ENCODE assay signal across 29 cellular contexts in the genomic region with DNA sequence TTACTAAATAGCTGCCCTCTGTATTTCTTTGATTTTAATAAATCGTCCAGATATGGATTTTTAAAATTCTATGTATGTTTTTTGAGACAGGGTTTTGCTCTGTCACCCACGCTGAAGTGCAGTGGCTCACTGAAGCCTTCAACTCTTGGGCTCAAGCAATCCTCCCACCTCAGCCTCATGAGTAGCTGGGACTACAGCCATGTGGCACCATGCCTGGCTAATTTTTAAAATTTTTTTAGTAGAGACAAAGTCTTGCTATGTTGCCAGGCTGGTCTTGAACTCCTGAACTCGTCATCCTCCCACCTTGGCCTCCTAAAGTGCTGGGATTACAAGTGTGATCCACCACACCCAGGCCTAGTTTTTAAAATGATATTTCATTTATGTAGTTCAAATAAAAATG. TPM values are rescaled to one million over a fixed set of nuclear protein-coding genes. Genes with fewer than 3 reads are reported as not detected.
DNase-seq lines count a peak whose midpoint lies in the region; ATAC-seq and TF ChIP-seq lines count a peak whose summit lies in the region.
"Had no signal": no experiment of that assay in that cellular context is flagged by ENCODE, and none has a peak within 500 bp of the region (broad histone marks: within the 10 kb centered on the region; RNA-seq: fewer than 3 reads in every experiment).

No MANE protein-coding gene starts in this region.

- TF ChIP-seq CTCF in lower lobe of right lung (IDR thresholded peaks at IDR 0.05) (no peak), upper lobe of right lung (IDR thresholded peaks at IDR 0.05) (no peak)

- ATAC-seq in lower lobe of right lung (no peak), upper lobe of right lung (no peak), HG03469 (IDR thresholded peaks at IDR 0.05; ENCODE audit: unreplicated experiment) (no peak)
- no peak for ATAC-seq in stimulated activated memory B cell treated with anti-CD40 and anti-IgM and Interleukin-4, amounts not matched to agents 10 μg/mL and 1 μg/mL and 100 μg/mL, for 72 hours
- ATAC-seq: activated CD4-positive, CD25-positive, alpha-beta regulatory T cell treated with anti-CD3 and anti-CD28 coated beads, Interleukin-2, amount 50 U/mL, for 24 hours; HepG2; T-cell had no signal

- H3K9me3 ChIP-seq in GM23248 (ENCODE audit: low read depth) (no peaks in the 10 kb centered on the region), lower lobe of right lung (no peaks in the 10 kb centered on the region), skeletal muscle satellite cell (replicated peaks; ENCODE audit: low read length) (no peaks in the 10 kb centered on the region), upper lobe of right lung (no peaks in the 10 kb centered on the region)
- H3K9me3 ChIP-seq: BE2C, psoas muscle, SJSA1, upper lobe of left lung had no signal

- peak overlapping the region; percentile 24 for H3K4me2 ChIP-seq in GM23248 (ENCODE audit: unreplicated experiment)
- H3K4me2 ChIP-seq in skeletal muscle satellite cell (ENCODE audit: low read length), result peak overlapping the region; percentile 27

- H3K27me3 ChIP-seq in GM23248 (replicated peaks; ENCODE audit: insufficient read depth) (no peaks in the 10 kb centered on the region), lower lobe of right lung (ENCODE audit: low read depth) (no peaks in the 10 kb centered on the region), skeletal muscle satellite cell (ENCODE audit: control insufficient read depth, insufficient read depth, low read length) (peaks cover 5% of the 10 kb centered on the region), upper lobe of right lung (no peaks in the 10 kb centered on the region)
- H3K27me3 ChIP-seq: BE2C, SJSA1, upper lobe of left lung had no signal

- H3F3A ChIP-seq in GM23248 (ENCODE audit: insufficient read depth), result peaks cover 6% of the 10 kb centered on the region; the same call in 1 of the 2 replicates

- H3K79me2 ChIP-seq in GM23248 (ENCODE audit: insufficient read depth), result no peaks in the 10 kb centered on the region

- DNase-seq in GM23248, result peak; percentile 42
- DNase-seq in amniotic epithelial cell (ENCODE audit: low read depth), result peak; percentile 56
- no peak for DNase-seq in lower lobe of right lung
- no peak for DNase-seq in erythroblast (lab: John Stamatoyannopoulos, UW)
- no peak for DNase-seq in upper lobe of right lung
- DNase-seq: ACHN; activated CD4-positive, alpha-beta memory T cell treated with anti-CD3 and anti-CD28 coated beads for 36 hours; activated CD8-positive, alpha-beta memory T cell treated with anti-CD3 and anti-CD28 coated beads, Interleukin-2, amount 50 U/mL, for 4 hours; activated naive CD4-positive, alpha-beta T cell treated with anti-CD3 and anti-CD28 coated beads, Interleukin-2, amount 10 ng/mL, durations not matched to agents 7 days and 5 days; central memory CD4-positive, alpha-beta T cell; GDM1; glutamatergic neuron; H7; Karpas-422; kidney glomerular epithelial cell; MV-4-11; NCI-H510A treated with DMSO at 0.1 percent for 48 hours; T-cell had no signal

- H3K9me3 Mint-ChIP-seq in stimulated activated memory B cell treated with anti-CD40 and anti-IgM and Interleukin-4, amounts not matched to agents 10 μg/mL and 1 μg/mL and 100 μg/mL, for 72 hours, result no peaks in the 10 kb centered on the region
- H3K9me3 Mint-ChIP-seq: activated CD4-positive, alpha-beta memory T cell treated with anti-CD3 and anti-CD28 coated beads for 36 hours; activated naive CD4-positive, alpha-beta T cell treated with anti-CD3 and anti-CD28 coated beads, Interleukin-2, amount 10 ng/mL, durations not matched to agents 7 days and 5 days; stimulated activated naive CD8-positive, alpha-beta T cell treated with anti-CD3 and anti-CD28 coated beads, Interleukin-15, Interleukin-2, amounts not matched to agents 100 ng/mL and 50 ng/mL, for 24 hours; T-cell had no signal

- H3K36me3 Mint-ChIP-seq in stimulated activated memory B cell treated with anti-CD40 and anti-IgM and Interleukin-4, amounts not matched to agents 10 μg/mL and 1 μg/mL and 100 μg/mL, for 72 hours, result no peaks in the 10 kb centered on the region
- H3K36me3 Mint-ChIP-seq: activated CD4-positive, alpha-beta memory T cell treated with anti-CD3 and anti-CD28 coated beads for 36 hours had no signal

- no peak overlapping the region for H3K27ac Mint-ChIP-seq in stimulated activated memory B cell treated with anti-CD40 and anti-IgM and Interleukin-4, amounts not matched to agents 10 μg/mL and 1 μg/mL and 100 μg/mL, for 72 hours
- H3K27ac Mint-ChIP-seq: activated CD4-positive, alpha-beta memory T cell treated with anti-CD3 and anti-CD28 coated beads for 36 hours; activated naive CD4-positive, alpha-beta T cell treated with anti-CD3 and anti-CD28 coated beads, Interleukin-2, amount 10 ng/mL, durations not matched to agents 7 days and 5 days; stimulated activated naive CD8-positive, alpha-beta T cell treated with anti-CD3 and anti-CD28 coated beads, Interleukin-15, Interleukin-2, amounts not matched to agents 100 ng/mL and 50 ng/mL, for 24 hours; T-cell had no signal

- in situ Hi-C loops in GM23248 (cut with MboI), result no loop called here

- WGBS in GM23248 (ENCODE audit: low coverage in 1 of 2, low lambda C conversion rate in 2 of 2, missing lambda C conversion rate in 2 of 2), 2 experiments, result 48 to 61% methylated on average over 3 of the region's 3 CpGs

- H3K4me3 ChIP-seq in GM23248, result no peak overlapping the region
- H3K4me3 ChIP-seq in lower lobe of right lung, result no peak overlapping the region
- no peak overlapping the region for H3K4me3 ChIP-seq in skeletal muscle satellite cell (ENCODE audit: low read length)
- no peak overlapping the region for H3K4me3 ChIP-seq in upper lobe of right lung
- H3K4me3 ChIP-seq: psoas muscle, SJSA1, skin epidermis, upper lobe of left lung had no signal

- peaks cover 29% of the 10 kb centered on the region for H3K4me1 Mint-ChIP-seq in stimulated activated memory B cell treated with anti-CD40 and anti-IgM and Interleukin-4, amounts not matched to agents 10 μg/mL and 1 μg/mL and 100 μg/mL, for 72 hours

- peaks cover 11% of the 10 kb centered on the region for H3K4me1 ChIP-seq in GM23248 (ENCODE audit: insufficient read depth)
- peaks cover 12% of the 10 kb centered on the region for H3K4me1 ChIP-seq in lower lobe of right lung
- H3K4me1 ChIP-seq in skeletal muscle satellite cell (ENCODE audit: control insufficient read depth, insufficient read depth, low read length), result peaks cover 19% of the 10 kb centered on the region
- H3K4me1 ChIP-seq in upper lobe of right lung, result no peaks in the 10 kb centered on the region

- no peak overlapping the region for H3K4me3 Mint-ChIP-seq in stimulated activated memory B cell treated with anti-CD40 and anti-IgM and Interleukin-4, amounts not matched to agents 10 μg/mL and 1 μg/mL and 100 μg/mL, for 72 hours
- H3K4me3 Mint-ChIP-seq: activated CD4-positive, alpha-beta memory T cell treated with anti-CD3 and anti-CD28 coated beads for 36 hours; activated naive CD4-positive, alpha-beta T cell treated with anti-CD3 and anti-CD28 coated beads, Interleukin-2, amount 10 ng/mL, durations not matched to agents 7 days and 5 days; stimulated activated naive CD8-positive, alpha-beta T cell treated with anti-CD3 and anti-CD28 coated beads, Interleukin-15, Interleukin-2, amounts not matched to agents 100 ng/mL and 50 ng/mL, for 24 hours; T-cell had no signal

- H3K36me3 ChIP-seq in GM23248 (ENCODE audit: low read depth) (no peaks in the 10 kb centered on the region), lower lobe of right lung (no peaks in the 10 kb centered on the region), skeletal muscle satellite cell (ENCODE audit: insufficient read depth, low read length) (no peaks in the 10 kb centered on the region), upper lobe of right lung (no peaks in the 10 kb centered on the region)
- H3K36me3 ChIP-seq: BE2C, SJSA1, upper lobe of left lung had no signal

- no peaks in the 10 kb centered on the region for H4K20me1 ChIP-seq in GM23248 (ENCODE audit: insufficient read depth)

- H3K9ac ChIP-seq in GM23248, result no peak overlapping the region
- no peak overlapping the region for H3K9ac ChIP-seq in skeletal muscle satellite cell (ENCODE audit: low read depth, low read length)

- TF ChIP-seq POLR2A in erythroblast (IDR thresholded peaks at IDR 0.05; ENCODE audit: low read length), result no peak

- peaks cover 15% of the 10 kb centered on the region for H3K27me3 Mint-ChIP-seq in stimulated activated memory B cell treated with anti-CD40 and anti-IgM and Interleukin-4, amounts not matched to agents 10 μg/mL and 1 μg/mL and 100 μg/mL, for 72 hours
- H3K27me3 Mint-ChIP-seq: activated CD4-positive, alpha-beta memory T cell treated with anti-CD3 and anti-CD28 coated beads for 36 hours; stimulated activated naive CD8-positive, alpha-beta T cell treated with anti-CD3 and anti-CD28 coated beads, Interleukin-15, Interleukin-2, amounts not matched to agents 100 ng/mL and 50 ng/mL, for 24 hours; T-cell had no signal

- peak overlapping the region; percentile 45 for H3K27ac ChIP-seq in GM23248
- H3K27ac ChIP-seq in lower lobe of right lung, result peak overlapping the region; percentile 11
- no peak overlapping the region for H3K27ac ChIP-seq in upper lobe of right lung
- H3K27ac ChIP-seq: SJSA1, skin epidermis had no signal

- H2AFZ ChIP-seq in GM23248, result no peak overlapping the region

- intact Hi-C loops in lower lobe of right lung (cut with DNase I) (no loop called here), upper lobe of right lung (cut with DNase I) (no loop called here)

- no peaks in the 10 kb centered on the region for H3K9me2 ChIP-seq in GM23248 (ENCODE audit: insufficient read depth)

RNA-seq across cellular contexts. Expression of a gene that starts 47.4 kb away (rescaled TPM):
- 23.1 and 27.0 TPM in 2 replicates for total RNA-seq in GM23248 (2014; rRNA removed; shearing (Covaris generic))
- 16.9 and 17.5 TPM in 2 replicates for polyA plus RNA-seq in GM23248 (2016; fragmentation: Nextera tagmentation; extraction: Ambion mirVana)
- total RNA-seq in lower lobe of right lung, result 80.9 TPM
- 3.8 and 3.9 TPM in 2 replicates for total RNA-seq in skeletal muscle satellite cell (2012; rRNA removed)
- 102 TPM for total RNA-seq in upper lobe of right lung

Comparison
In these comparisons a context has a peak if more than half of its experiments do, and no peak if none do; other contexts are left out.
1. DNase-seq: peak in GM23248 (single experiment) and amniotic epithelial cell (single experiment); none in lower lobe of right lung (single experiment), erythroblast (0 of 2) and upper lobe of right lung (single experiment).